In genomic region chr5:73142035-73142434, GRCh38 we compare ENCODE assay signal across 1 cellular context.
TF ChIP-seq lines count a peak whose summit lies in the region.

No MANE protein-coding gene starts in this region.

TF ChIP-seq in GM23338, 12 proteins besides CTCF, POLR2A, EP300 and RAD21 (continued from another document):
- TF ChIP-seq ZNF462 (CRISPR knock-in tag; IDR thresholded peaks at IDR 0.05) (no peak), REST (IDR thresholded peaks at IDR 0.05; ENCODE audit: unreplicated experiment) (no peak), EZH2 (IDR thresholded peaks at IDR 0.05; ENCODE audit: low read depth, unreplicated experiment) (no peak), NANOG (IDR thresholded peaks at IDR 0.05; ENCODE audit: borderline replicate concordance) (no peak), STAT1 (IDR thresholded peaks at IDR 0.05; ENCODE audit: unreplicated experiment) (no peak), ZNF114 (CRISPR knock-in tag; IDR thresholded peaks at IDR 0.05) (no peak)
